Comparison of ENCODE assay signal across 13 cellular contexts in genomic region chr7:90966346-90966745, GRCh38.
"Had no signal": no experiment of that assay in that cellular context is flagged by ENCODE, and none has a peak within 500 bp of the region (broad histone marks: within the 10 kb centered on the region; RNA-seq: fewer than 3 reads in every experiment).

No MANE protein-coding gene starts in this region.

- H3K4me3 ChIP-seq: body of pancreas, hepatocyte, lower lobe of right lung, right atrium auricular region, stomach, testis had no signal

- H3K4me1 ChIP-seq: body of pancreas, lower lobe of right lung, right atrium auricular region, stomach, testis had no signal

- DNase-seq: activated CD4-positive, alpha-beta T cell treated with anti-CD3 and anti-CD28 coated beads, Interleukin-2, amount 10 ng/mL, durations not matched to agents 24 days and 14 days; activated CD8-positive, alpha-beta T cell treated with anti-CD3 and anti-CD28 coated beads for 36 hours; activated naive CD4-positive, alpha-beta T cell treated with Interleukin-2 at 50 U/mL for 16 hours; activated T-cell treated with anti-CD3 and anti-CD28 coated beads, Interleukin-2, amount 50 U/mL, for 1 hour; body of pancreas; effector memory CD8-positive, alpha-beta T cell; left cardiac atrium; lower lobe of right lung; stimulated activated CD4-positive, alpha-beta T cell treated with anti-CD3 and anti-CD28 coated beads, Interleukin-2, amount 100 ng/mL, for 24 hours; stomach; testis had no signal

- H3K4me2 ChIP-seq: hepatocyte had no signal

- H3K27me3 ChIP-seq: body of pancreas, hepatocyte, right atrium auricular region, stomach, testis had no signal

- H3K79me2 ChIP-seq: hepatocyte had no signal

- H3K36me3 ChIP-seq: lower lobe of right lung, right atrium auricular region, stomach had no signal

- H3K9me3 ChIP-seq: body of pancreas, lower lobe of right lung, right atrium auricular region, stomach, testis had no signal

- H3K27ac ChIP-seq: body of pancreas, hepatocyte, lower lobe of right lung, right atrium auricular region, stomach, testis had no signal

- H2AFZ ChIP-seq: hepatocyte had no signal
